ENCODE assay signal across 1 cellular context in the genomic region with DNA sequence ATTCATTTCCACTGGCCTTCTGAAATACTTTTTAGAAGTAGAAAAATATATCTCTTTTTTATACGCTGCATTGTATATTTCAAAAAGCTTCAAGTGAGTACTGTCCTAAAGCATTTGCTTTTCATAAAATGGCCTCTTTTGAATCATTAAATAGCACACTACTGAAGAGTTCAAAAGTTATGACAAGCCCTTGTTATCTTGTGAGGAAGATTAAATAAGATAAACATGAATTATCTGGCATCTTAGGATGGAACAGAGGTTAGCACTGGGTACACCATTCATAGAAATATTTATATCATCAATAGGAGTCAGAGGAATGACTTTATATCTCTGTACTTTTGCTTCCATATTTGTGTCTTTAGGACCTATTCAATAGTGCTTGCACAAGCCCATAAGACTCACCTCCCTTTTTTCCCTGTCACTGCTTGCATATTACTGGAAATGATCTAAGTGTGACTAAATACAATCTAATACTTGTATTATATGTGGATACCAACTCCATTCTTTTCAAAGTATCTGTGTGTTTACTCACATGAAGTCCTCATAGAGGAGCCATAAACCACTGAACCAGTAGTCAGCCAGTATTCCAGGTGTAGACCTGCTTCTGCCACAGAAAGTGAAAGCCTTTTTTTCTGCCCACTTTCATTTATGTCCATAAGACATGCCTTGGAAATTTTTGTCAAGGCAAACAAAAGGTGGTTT.
TF ChIP-seq lines count a peak whose summit lies in the region.

No MANE protein-coding gene starts in this region.

TF ChIP-seq in IMR-90, 13 proteins besides CTCF, POLR2A, EP300 and RAD21 (continued from another document):
- no peak for TF ChIP-seq FOS (IDR thresholded peaks at IDR 0.05; ENCODE audit: low read depth, low read length)
